19 cellular contexts compared by ENCODE assay signal in genomic region chr17:3956558-3956957, GRCh38. TPM values are rescaled to one million over a fixed set of nuclear protein-coding genes. Genes with fewer than 3 reads are reported as not detected.
DNase-seq lines count a peak whose midpoint lies in the region; ATAC-seq and TF ChIP-seq lines count a peak whose summit lies in the region.
"Had no signal": no experiment of that assay in that cellular context is flagged by ENCODE, and none has a peak within 500 bp of the region (broad histone marks: within the 10 kb centered on the region; RNA-seq: fewer than 3 reads in every experiment).

No MANE protein-coding gene starts in this region.

- H3K4me1 Mint-ChIP-seq in activated T-cell treated with anti-CD3 and anti-CD28 coated beads, Interleukin-2, amount 50 U/mL, for 72 hours (ENCODE audit: low read depth), result peaks cover 42% of the 10 kb centered on the region
- peaks cover 59 to 71% (median 64%) of the 10 kb centered on the region in 3 donors for H3K4me1 Mint-ChIP-seq in naive B cell

- H4K20me1 ChIP-seq in PC-3 (ENCODE audit: low read length) (no peaks in the 10 kb centered on the region), mammary epithelial cell (ENCODE audit: insufficient read depth, low read length) (no peaks in the 10 kb centered on the region)

- H3K27me3 Mint-ChIP-seq in activated T-cell treated with anti-CD3 and anti-CD28 coated beads, Interleukin-2, amount 50 U/mL, for 72 hours (ENCODE audit: low read depth), result no peaks in the 10 kb centered on the region
- H3K27me3 Mint-ChIP-seq in naive B cell, result no peaks in the 10 kb centered on the region

- H3K9me3 ChIP-seq in PC-3 (ENCODE audit: low read length) (no peaks in the 10 kb centered on the region), mammary epithelial cell (replicated peaks; ENCODE audit: insufficient read depth, low read length) (no peaks in the 10 kb centered on the region)

- intact Hi-C loops in PC-3 (cut with micrococcal nuclease), result no loop called here
- intact Hi-C loops in mammary epithelial cell (cut with micrococcal nuclease), result no loop called here

- H3K4me1 ChIP-seq in PC-3 (ENCODE audit: insufficient read depth, low read length) (peaks cover 21% of the 10 kb centered on the region), mammary epithelial cell (ENCODE audit: insufficient read depth, low read length) (no peaks in the 10 kb centered on the region)

- no peak overlapping the region for H3K9ac ChIP-seq in PC-3 (ENCODE audit: low read length)
- no peak overlapping the region for H3K9ac ChIP-seq in mammary epithelial cell (ENCODE audit: insufficient read depth, low read length)

- H3K79me2 ChIP-seq in PC-3 (ENCODE audit: low read length), result no peaks in the 10 kb centered on the region
- H3K79me2 ChIP-seq in mammary epithelial cell (ENCODE audit: insufficient read depth, low read length), result no peaks in the 10 kb centered on the region

- no peak for ATAC-seq in activated T-cell treated with anti-CD3 and anti-CD28 coated beads, Interleukin-2, amount 50 U/mL, for 72 hours (replicated peaks in 1 of 2)
- ATAC-seq in naive B cell (ENCODE audit: low read depth in 2 of 2) (peak; percentile 22 to 28), PC-3 (no peak)
- ATAC-seq: HCT116 had no signal

- H2AFZ ChIP-seq in PC-3 (ENCODE audit: low read length) (no peak overlapping the region), mammary epithelial cell (ENCODE audit: low read depth, low read length) (no peak overlapping the region)

- no peak overlapping the region for H3K4me3 Mint-ChIP-seq in activated T-cell treated with anti-CD3 and anti-CD28 coated beads, Interleukin-2, amount 50 U/mL, for 72 hours
- H3K4me3 Mint-ChIP-seq in naive B cell, result peak overlapping the region; percentile 40 to 88 (median 64)

- no peaks in the 10 kb centered on the region for H3K9me2 ChIP-seq in PC-3 (replicated peaks; ENCODE audit: low read length)

- dilution Hi-C loops in mammary epithelial cell (cut with HindIII; ENCODE audit: low sequenced_read_pairs), result loop anchor here (5.0 kb wide), 4 partner anchors 49 to 96 kb away; no protein-coding TSS in a partner anchor

- 67% methylated on average over 8 of the region's 8 CpGs for WGBS in mammary epithelial cell (ENCODE audit: low coverage, missing lambda C conversion rate)

- TF ChIP-seq CTCF in PC-3 (conservative IDR thresholded peaks at IDR 0.05; ENCODE audit: low read depth, low read length) (no peak), coronary artery (IDR thresholded peaks at IDR 0.05) (no peak), mammary epithelial cell (conservative IDR thresholded peaks at IDR 0.05 in 1 of 2, IDR thresholded peaks at IDR 0.05 in 1 of 2; ENCODE audit: extremely low read depth in 1 of 2, insufficient read depth in 1 of 2, low read depth in 1 of 2, low read length in 2 of 2) (no peak)

- peak overlapping the region; percentile 72 for H3K27ac Mint-ChIP-seq in activated T-cell treated with anti-CD3 and anti-CD28 coated beads, Interleukin-2, amount 50 U/mL, for 72 hours
- peak overlapping the region; percentile 85 to 94 (median 90) for H3K27ac Mint-ChIP-seq in naive B cell

- H3K27me3 ChIP-seq in PC-3 (ENCODE audit: low read length), result no peaks in the 10 kb centered on the region
- H3K27me3 ChIP-seq in mammary epithelial cell (ENCODE audit: insufficient read depth, low read length), result no peaks in the 10 kb centered on the region

- POLR2A ChIA-PET in PC-3 (lab: Charles Lee; ENCODE audit: unreplicated experiment), result no interaction called here

- in situ Hi-C loops in G401 (cut with HindIII; ENCODE audit: low sequenced_read_pairs) (loop anchor here (5.0 kb wide), 1 partner anchor 49 kb away; no protein-coding TSS in a partner anchor), mammary epithelial cell (cut with MboI; ENCODE audit: low sequenced_read_pairs in 2 of 2) (no loop called here)

- H3K4me3 ChIP-seq in PC-3 (ENCODE audit: low read length) (no peak overlapping the region), coronary artery (no peak overlapping the region), mammary epithelial cell (replicated peaks in 1 of 3; ENCODE audit: insufficient read depth in 1 of 3, low read depth in 2 of 3, low read length in 3 of 3) (no peak overlapping the region)

- H3K9me3 Mint-ChIP-seq in activated T-cell treated with anti-CD3 and anti-CD28 coated beads, Interleukin-2, amount 50 U/mL, for 72 hours, result no peaks in the 10 kb centered on the region
- no peaks in the 10 kb centered on the region for H3K9me3 Mint-ChIP-seq in naive B cell

- BruUV-seq in PC-3 (replicated peaks; lab: Mats Ljungman, UMichigan), result no TSS peak
- BruUV-seq in mammary epithelial cell (replicated peaks; lab: Mats Ljungman, UMichigan), result no TSS peak

- peak; percentile 71 for DNase-seq in NCI-H2107 treated with DMSO at 0.1 percent for 48 hours (lab: John Stamatoyannopoulos, UW; ENCODE audit: unreplicated experiment)
- no peak for DNase-seq in NCI-H2107 (lab: John Stamatoyannopoulos, UW)
- peak; percentile 8 for DNase-seq in G401 (ENCODE audit: low spot score)
- no peak for DNase-seq in activated T-cell treated with anti-CD3 and anti-CD28 coated beads, Interleukin-2, amount 50 U/mL, for 72 hours
- no peak for DNase-seq in naive B cell
- DNase-seq in PC-3, result no peak
- DNase-seq in coronary artery (ENCODE audit: low spot score), result no peak
- DNase-seq in mammary epithelial cell, result no peak
- DNase-seq: aorta, islet precursor cell, mesendoderm, NCI-H1048, NCI-H446 treated with DMSO at 0.1 percent for 48 hours, small intestine had no signal

- H3K4me2 ChIP-seq in PC-3 (ENCODE audit: low read length) (no peak overlapping the region), mammary epithelial cell (ENCODE audit: insufficient read depth, low read depth, low read length) (no peak overlapping the region)

- H3K36me3 Mint-ChIP-seq in activated T-cell treated with anti-CD3 and anti-CD28 coated beads, Interleukin-2, amount 50 U/mL, for 72 hours (ENCODE audit: insufficient read depth in 2 of 2), result peaks cover 0 to 1% of the 10 kb centered on the region in 2 donors
- peaks cover 0 to 16% of the 10 kb centered on the region in 2 donors for H3K36me3 Mint-ChIP-seq in naive B cell

- H3K27ac ChIP-seq in PC-3 (ENCODE audit: low read length), result no peak overlapping the region
- no peak overlapping the region for H3K27ac ChIP-seq in coronary artery
- no peak overlapping the region for H3K27ac ChIP-seq in mammary epithelial cell (ENCODE audit: insufficient read depth, low read depth, low read length)
- H3K27ac ChIP-seq: epithelial cell of prostate had no signal

- no peaks in the 10 kb centered on the region for H3K36me3 ChIP-seq in PC-3 (ENCODE audit: low read depth, low read length)
- H3K36me3 ChIP-seq in mammary epithelial cell (ENCODE audit: insufficient read depth, low read length), result no peaks in the 10 kb centered on the region

- CTCF ChIA-PET in PC-3 (lab: Charles Lee), result no interaction called here
- CTCF ChIA-PET in mammary epithelial cell (lab: Charles Lee; ENCODE audit: low non-redundant PET), result no interaction called here

- no peaks in the 10 kb centered on the region for H3F3A ChIP-seq in PC-3 (ENCODE audit: low read length, unreplicated experiment)

RNA-seq across cellular contexts. Expression of gene ATP2A3, which starts 7.7 kb away (rescaled TPM):
- total RNA-seq in G401 (2014; rRNA removed; shearing (Covaris generic)), result 4.2 and 4.5 TPM in 2 replicates
- total RNA-seq in activated T-cell treated with anti-CD3 and anti-CD28 coated beads, Interleukin-2, amount 50 U/mL, for 72 hours, result 100 to 1,000 TPM; 108 to 109 TPM
- polyA plus RNA-seq in naive B cell (ENCODE audit: low read depth in 6 of 6) (100 to 1,000 TPM in 2 of 6 donors, 10 to 100 TPM in 4; 68.7 to 180 (median 94.2) TPM), mammary epithelial cell (not detected)
- total RNA-seq in PC-3 (2014; rRNA removed) (3.3 and 8.9 TPM in 2 replicates), mammary epithelial cell (under 1 TPM in 1 of 2 donors, not detected in 1; 0.19 TPM)
- not detected for polyA minus RNA-seq in mammary epithelial cell
- total RNA-seq: osteocyte had no signal

RNA-seq across cellular contexts. Expression of gene P2RX1, which starts 40.3 kb away (rescaled TPM):
- total RNA-seq in G401 (2014; rRNA removed; shearing (Covaris generic)), result not detected in 2 replicates
- total RNA-seq in activated T-cell treated with anti-CD3 and anti-CD28 coated beads, Interleukin-2, amount 50 U/mL, for 72 hours, result 1 to 10 TPM; 1.6 to 2.3 TPM
- polyA plus RNA-seq in naive B cell (ENCODE audit: low read depth in 6 of 6) (10 to 100 TPM in 5 of 6 donors, 1 to 10 TPM in 1; 2.3 to 20.2 (median 15.1) TPM), mammary epithelial cell (not detected)
- total RNA-seq in PC-3 (2014; rRNA removed) (not detected in 2 replicates), mammary epithelial cell (not detected)
- polyA minus RNA-seq in mammary epithelial cell, result not detected
- total RNA-seq: glomerular endothelial cell, IMR-90, osteocyte had no signal
- polyA plus RNA-seq: IMR-90 had no signal

Comparison
In these comparisons a context has a peak if more than half of its experiments do, and no peak if none do; other contexts are left out.
1. DNase-seq: peak in NCI-H2107 treated with DMSO at 0.1 percent for 48 hours (single experiment) and G401 (single experiment); none in NCI-H2107 (single experiment), activated T-cell treated with anti-CD3 and anti-CD28 coated beads, Interleukin-2, amount 50 U/mL, for 72 hours (0 of 2), naive B cell (single experiment), PC-3 (single experiment), coronary artery (single experiment) and mammary epithelial cell (single experiment).
2. ATAC-seq: peak in naive B cell (2 of 2); none in activated T-cell treated with anti-CD3 and anti-CD28 coated beads, Interleukin-2, amount 50 U/mL, for 72 hours (0 of 2) and PC-3 (single experiment).
3. H3K4me3 Mint-ChIP-seq: peak in naive B cell (8 of 8); none in activated T-cell treated with anti-CD3 and anti-CD28 coated beads, Interleukin-2, amount 50 U/mL, for 72 hours (0 of 2).
4. RNA of gene ATP2A3, which starts 7.7 kb away (total RNA-seq): 108 to 109 TPM in activated T-cell treated with anti-CD3 and anti-CD28 coated beads, Interleukin-2, amount 50 U/mL, for 72 hours; 4.2 to 4.5 TPM in G401, 3.3 to 8.9 TPM in PC-3 and 0.19 TPM in mammary epithelial cell; every median in the first group is over 10 times any median in the second.